Comparison of ENCODE assay signal across 7 cellular contexts in the genomic region with DNA sequence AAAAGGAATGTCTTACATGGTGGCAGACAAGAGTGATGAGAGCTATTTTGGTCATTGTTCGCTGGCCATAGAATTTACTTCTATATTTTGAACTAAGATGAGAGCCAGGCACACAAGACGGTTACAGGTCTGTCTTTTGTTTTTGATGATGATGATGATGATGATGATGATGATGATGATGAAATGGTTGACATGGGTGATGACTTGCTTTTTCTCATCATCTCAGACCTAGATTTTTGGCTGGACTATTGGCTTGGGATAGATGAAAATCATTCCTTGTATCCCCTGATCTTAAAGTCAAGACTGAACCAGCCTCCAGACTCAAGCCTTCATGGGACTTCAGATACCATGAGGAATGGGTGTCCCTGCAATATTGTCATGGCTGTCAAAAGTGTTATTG. TPM values are rescaled to one million over a fixed set of nuclear protein-coding genes. Genes with fewer than 3 reads are reported as not detected.
"Had no signal": no experiment of that assay in that cellular context is flagged by ENCODE, and none has a peak within 500 bp of the region (broad histone marks: within the 10 kb centered on the region; RNA-seq: fewer than 3 reads in every experiment).

No MANE protein-coding gene starts in this region.

RNA-seq across cellular contexts. Expression of a gene that starts 49.0 kb away (rescaled TPM):
- total RNA-seq: dermis blood vessel endothelial cell, dermis microvascular lymphatic vessel endothelial cell, endothelial cell of umbilical vein, fibroblast of villous mesenchyme, gastrocnemius medialis, gastroesophageal sphincter, hepatocyte had no signal
- polyA plus RNA-seq: hepatocyte had no signal
